ENCODE assay signal across 8 cellular contexts in the genomic region with DNA sequence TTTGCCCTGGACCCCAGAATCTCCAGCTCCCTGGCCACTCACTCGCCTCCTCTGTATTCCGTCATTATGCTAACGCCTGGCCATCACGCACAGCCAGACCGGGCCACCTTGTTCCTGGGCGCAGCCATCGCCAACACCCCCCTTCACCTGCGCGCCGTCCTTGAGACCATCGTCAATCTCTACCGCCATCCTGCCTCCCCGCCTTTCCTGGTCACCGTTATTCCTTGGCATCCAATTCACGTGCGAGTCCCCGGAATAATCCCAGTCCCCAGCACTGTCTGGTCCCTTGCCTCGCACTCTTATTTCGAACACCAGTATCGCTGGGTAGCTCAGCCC. TPM values are rescaled to one million over a fixed set of nuclear protein-coding genes. Genes with fewer than 3 reads are reported as not detected.
DNase-seq lines count a peak whose midpoint lies in the region; ATAC-seq, FAIRE-seq and TF ChIP-seq lines count a peak whose summit lies in the region.

No MANE protein-coding gene starts in this region.

- no peaks in the 10 kb centered on the region for H3K27me3 Mint-ChIP-seq in Caco-2 (ENCODE audit: insufficient read depth, unreplicated experiment)

- peak; percentile 12 for ATAC-seq in HG03354 (IDR thresholded peaks at IDR 0.05; ENCODE audit: poor library complexity, severe bottlenecking, unreplicated experiment)
- peak; percentile 35 for ATAC-seq in K562
- ATAC-seq in GM21717 (IDR thresholded peaks at IDR 0.05; ENCODE audit: unreplicated experiment): no peak
- no peak for ATAC-seq in HG02623 (IDR thresholded peaks at IDR 0.05; ENCODE audit: unreplicated experiment)
- ATAC-seq in HG02840 (IDR thresholded peaks at IDR 0.05; ENCODE audit: low FRiP score, unreplicated experiment): no peak

- FAIRE-seq in K562 (lab: Jason Lieb, UNC): no peak

- peak overlapping the region; percentile 70 for H3K27ac ChIP-seq in K562 (ENCODE audit: extremely low read depth, low read depth, low read length)
- peak overlapping the region; percentile 86 for H3K27ac ChIP-seq in suprapubic skin

- peak overlapping the region; percentile 96 for H3K4me2 ChIP-seq in K562 (ENCODE audit: insufficient read depth, low read length)

- H3K36me3 ChIP-seq in Caco-2 (ENCODE audit: control insufficient read depth, insufficient read depth, low read length) (no peaks in the 10 kb centered on the region; the same call in 1 of the 2 replicates), K562 (ENCODE audit: control insufficient read depth, insufficient read depth, low read length) (peaks cover 26% of the 10 kb centered on the region; the same call in 2 of the 3 replicates), suprapubic skin (peaks cover 16% of the 10 kb centered on the region)

- no peaks in the 10 kb centered on the region for H3K9me3 ChIP-seq in Caco-2
- 0 out of 2 replicates have a peak, but pooled peaks cover 4% of the 10 kb centered on the region for H3K9me3 ChIP-seq in K562 (replicated peaks; ENCODE audit: control insufficient read depth, insufficient read depth, low read depth, low read length)
- no peaks in the 10 kb centered on the region for H3K9me3 ChIP-seq in suprapubic skin

- peak overlapping the region; percentile 97 for H3K4me3 ChIP-seq in Caco-2 (ENCODE audit: low read depth, low read length)
- peak overlapping the region; percentile 79 for H3K4me3 ChIP-seq in K562
- H3K4me3 ChIP-seq in suprapubic skin: peak overlapping the region; percentile 87

- peak overlapping the region; percentile 92 for H3K27ac Mint-ChIP-seq in Caco-2 (ENCODE audit: unreplicated experiment)

- H3K79me2 ChIP-seq in K562 (ENCODE audit: control insufficient read depth, insufficient read depth, low read length): peaks cover 22% of the 10 kb centered on the region

- peak overlapping the region; percentile 90 for H2AFZ ChIP-seq in K562 (ENCODE audit: low read depth, low read length)

- TF ChIP-seq CTCF in Caco-2 (IDR thresholded peaks at IDR 0.05; ENCODE audit: insufficient read depth in 1 of 2, low read depth in 1 of 2, low read length in 1 of 2, severe bottlenecking in 1 of 2, unreplicated experiment in 1 of 2): no peak
- no peak for TF ChIP-seq CTCF in K562 (IDR thresholded peaks at IDR 0.05 in 2 of 3, conservative IDR thresholded peaks at IDR 0.05 in 1 of 3; ENCODE audit: insufficient read depth in 2 of 3, low read depth in 1 of 3, low read length in 3 of 3)
- TF ChIP-seq CTCF in suprapubic skin (IDR thresholded peaks at IDR 0.05): no peak

- no peaks in the 10 kb centered on the region for H3K4me1 ChIP-seq in Caco-2
- peaks cover 17 to 32% of the 10 kb centered on the region in 2 experiments; a peak in 4 of 5 replicates for H3K4me1 ChIP-seq in K562 (replicated peaks in 1 of 2; ENCODE audit: control insufficient read depth in 2 of 2, insufficient read depth in 2 of 2, low read length in 2 of 2)
- H3K4me1 ChIP-seq in suprapubic skin: peaks cover 27% of the 10 kb centered on the region

- POLR2A ChIA-PET in Caco-2 (lab: Charles Lee) (interaction anchor here (0.7 to 1.3 kb wide), 3 partner anchors 23 to 86 kb away, joined by 3 read pairs; partner anchors contain the start of genes FUS, KAT8 and PRSS8), K562 (lab: Yijun Ruan, JAX) (interaction anchor here (0.5 to 3.3 kb wide), 11 partner anchors 10 to 1216 kb away, joined by 3 to 15 read pairs (median 4); partner anchors contain the start of genes FUS and KAT8)

- peaks cover 7% of the 10 kb centered on the region for H3K36me3 Mint-ChIP-seq in Caco-2 (ENCODE audit: insufficient read depth, unreplicated experiment)

- H3K9ac ChIP-seq in K562 (ENCODE audit: insufficient read depth in 1 of 2, low read depth in 2 of 2, low read length in 2 of 2): peak overlapping the region; percentile 73 to 94

- TF ChIP-seq EP300 in K562 (IDR thresholded peaks at IDR 0.05; ENCODE audit: low read length): no peak
- TF ChIP-seq EP300 in suprapubic skin (IDR thresholded peaks at IDR 0.05): no peak

- peaks cover 6% of the 10 kb centered on the region for H3K9me1 ChIP-seq in K562 (ENCODE audit: control insufficient read depth, insufficient read depth, low read length)

- in situ Hi-C loops in K562 (cut with MboI): no loop called here

- peak overlapping the region; percentile 98 for H3K4me3 Mint-ChIP-seq in Caco-2 (ENCODE audit: unreplicated experiment)

- DNase-seq in Caco-2 (no peak), K562 (ENCODE audit: extremely low read depth in 1 of 4, low spot score in 3 of 4) (peak in 2 of 4 experiments; percentile 26 to 40), kidney glomerular epithelial cell (lab: John Stamatoyannopoulos, UW) (peak; percentile 5), suprapubic skin (ENCODE audit: low spot score in 2 of 2) (peak in 1 of 2 donors; percentile 68)

- under 1% methylated on average over 16 of the region's 20 CpGs for WGBS in K562 (ENCODE audit: insufficient coverage, low coverage, missing lambda C conversion rate)
- 1% methylated on average over 20 of the region's 20 CpGs for WGBS in suprapubic skin

- H3K27me3 ChIP-seq in Caco-2 (replicated peaks; ENCODE audit: control insufficient read depth, insufficient read depth, low read length) (no peaks in the 10 kb centered on the region), K562 (ENCODE audit: control insufficient read depth in 2 of 2, insufficient read depth in 2 of 2, low read length in 2 of 2) (no peaks in the 10 kb centered on the region), suprapubic skin (no peaks in the 10 kb centered on the region)

- CTCF ChIA-PET in Caco-2 (lab: Charles Lee) (interaction anchor here (0.9 to 1.3 kb wide), 2 partner anchors 20 to 48 kb away, joined by 3 to 4 read pairs; partner anchors contain the start of genes ZNF646 and ZNF668), K562 (lab: Yijun Ruan, JAX; ENCODE audit: low intra/inter-chr PET ratio) (interaction anchor here (0.9 kb wide), 1 partner anchor 109 kb away, joined by 3 read pairs; the partner anchor contains the start of gene HSD3B7)

- H3K9me3 Mint-ChIP-seq in Caco-2 (ENCODE audit: unreplicated experiment): peaks cover 8% of the 10 kb centered on the region

- TF ChIP-seq RAD21 in K562 (CRISPR knock-in tag; conservative IDR thresholded peaks at IDR 0.05 in 1 of 2, IDR thresholded peaks at IDR 0.05 in 1 of 2): no peak

- TF ChIP-seq POLR2A in K562 (conservative IDR thresholded peaks at IDR 0.05): no peak
- no peak for TF ChIP-seq POLR2A in suprapubic skin (IDR thresholded peaks at IDR 0.05)

- peaks cover 8% of the 10 kb centered on the region; the same call in 1 of the 2 replicates for H4K20me1 ChIP-seq in K562 (replicated peaks; ENCODE audit: control insufficient read depth, insufficient read depth, low read length)

- H3K4me1 Mint-ChIP-seq in Caco-2 (ENCODE audit: low read depth, unreplicated experiment): peaks cover 15% of the 10 kb centered on the region

- TSS peak; percentile 31 for BruUV-seq in Caco-2 (replicated peaks; lab: Mats Ljungman, UMichigan)
- BruUV-seq in K562 (replicated peaks; lab: Mats Ljungman, UMichigan): TSS peak; percentile 63

- intact Hi-C loops in Caco-2 (cut with micrococcal nuclease; ENCODE audit: unreplicated experiment): no loop called here
- intact Hi-C loops in K562 (cut with micrococcal nuclease): loop anchor here (1.0 to 10.0 kb wide), 3 partner anchors 48 to 139 kb away; partner anchors contain the start of genes HSD3B7 and SETD1A

RNA-seq across cellular contexts. Expression of gene VKORC1, which starts 0.5 kb away (rescaled TPM):
- 61.3 and 61.4 TPM in 2 replicates for total RNA-seq in Caco-2 (2022)
- total RNA-seq in K562 (2011; cell fraction: chromatin; rRNA removed; ENCODE audit: low replicate concordance): 51.0 and 124 TPM in 2 replicates
- 125 and 158 TPM in 2 replicates for total RNA-seq in K562 (2011; cell fraction: nucleolus; rRNA removed)
- total RNA-seq in K562 (2011; cell fraction: nucleoplasm; rRNA removed): 125 and 133 TPM in 2 replicates
- 68.1 and 83.3 TPM in 2 replicates for total RNA-seq in K562 (2014; rRNA removed)
- total RNA-seq in K562 (2014; rRNA removed; fragmentation: Illumina TruSeq; extraction: Trizol): 28.8 and 32.1 TPM in 2 replicates
- total RNA-seq in K562 (2015; rRNA removed; fragmentation: Illumina TruSeq; extraction: Trizol): 36.1 and 37.2 TPM in 2 replicates
- total RNA-seq in K562 (2021): 62.1 and 66.1 TPM in 2 replicates
- 119 and 164 TPM in 2 replicates for polyA plus RNA-seq in K562 (2011; rRNA removed)
- polyA plus RNA-seq in K562 (2011; cell fraction: cytosol; rRNA removed): 399 and 484 TPM in 2 replicates
- polyA plus RNA-seq in K562 (2011; cell fraction: nucleus; rRNA removed): 102 and 144 TPM in 2 replicates
- 97.9 and 107 TPM in 2 replicates for polyA plus RNA-seq in K562 (2012)
- 70.3 and 79.1 TPM in 2 replicates for polyA plus RNA-seq in K562 (2014; fragmentation: Illumina TruSeq; extraction: Trizol)
- 10 to 100 TPM; 30.0 to 47.3 TPM for polyA plus RNA-seq in K562 (2014; fragmentation: Nextera tagmentation; extraction: Ambion mirVana)
- 112 and 121 TPM in 2 replicates for polyA plus RNA-seq in K562 (2014; rRNA removed)
- 83.5 and 88.3 TPM in 2 replicates for polyA minus RNA-seq in K562 (2011; rRNA and poly(A)+ RNA removed)
- 42.0 and 44.3 TPM in 2 replicates for polyA minus RNA-seq in K562 (2011; cell fraction: cytosol; rRNA and poly(A)+ RNA removed)
- polyA minus RNA-seq in K562 (2011; cell fraction: nucleus; rRNA and poly(A)+ RNA removed): 18.0 and 29.5 TPM in 2 replicates
- 10 to 100 TPM; 53.8 to 79.3 (median 68.0) TPM for total RNA-seq in suprapubic skin

RNA-seq across cellular contexts. Expression of gene PRSS53, which starts 5.3 kb away (rescaled TPM):
- total RNA-seq in Caco-2 (2022): 1.8 and 2.1 TPM in 2 replicates
- total RNA-seq in K562 (2011; cell fraction: chromatin; rRNA removed; ENCODE audit: low replicate concordance): 11.2 and 29.6 TPM in 2 replicates
- 16.2 and 17.5 TPM in 2 replicates for total RNA-seq in K562 (2011; cell fraction: nucleolus; rRNA removed)
- total RNA-seq in K562 (2011; cell fraction: nucleoplasm; rRNA removed): 15.5 and 16.0 TPM in 2 replicates
- total RNA-seq in K562 (2014; rRNA removed): 0.78 and 1.1 TPM in 2 replicates
- total RNA-seq in K562 (2014; rRNA removed; fragmentation: Illumina TruSeq; extraction: Trizol): 0.16 and 0.40 TPM in 2 replicates
- 0.43 and 0.57 TPM in 2 replicates for total RNA-seq in K562 (2015; rRNA removed; fragmentation: Illumina TruSeq; extraction: Trizol)
- total RNA-seq in K562 (2021): 0.85 and 1.3 TPM in 2 replicates
- 0.78 and 1.9 TPM in 2 replicates for polyA plus RNA-seq in K562 (2011; rRNA removed)
- polyA plus RNA-seq in K562 (2011; cell fraction: cytosol; rRNA removed): 0.51 and 1.0 TPM in 2 replicates
- 23.4 and 25.9 TPM in 2 replicates for polyA plus RNA-seq in K562 (2011; cell fraction: nucleus; rRNA removed)
- 1.2 and 4.1 TPM in 2 replicates for polyA plus RNA-seq in K562 (2012)
- 0.45 and 0.69 TPM in 2 replicates for polyA plus RNA-seq in K562 (2014; fragmentation: Illumina TruSeq; extraction: Trizol)
- polyA plus RNA-seq in K562 (2014; fragmentation: Nextera tagmentation; extraction: Ambion mirVana): not detected
- polyA plus RNA-seq in K562 (2014; rRNA removed): 1.7 and 1.9 TPM in 2 replicates
- polyA minus RNA-seq in K562 (2011; rRNA and poly(A)+ RNA removed): 0.63 and 0.78 TPM in 2 replicates
- polyA minus RNA-seq in K562 (2011; cell fraction: cytosol; rRNA and poly(A)+ RNA removed): 0.27 and 0.29 TPM in 2 replicates
- polyA minus RNA-seq in K562 (2011; cell fraction: nucleus; rRNA and poly(A)+ RNA removed): 4.4 and 6.1 TPM in 2 replicates
- total RNA-seq in suprapubic skin: 1 to 10 TPM; 2.0 to 10.0 (median 5.1) TPM

RNA-seq across cellular contexts. Expression of gene BCKDK, which starts 14.1 kb away (rescaled TPM):
- total RNA-seq in Caco-2 (2022) (30.5 and 34.1 TPM in 2 replicates), K562 (2014; rRNA removed) (29.1 and 36.4 TPM in 2 replicates), K562 (2014; rRNA removed; fragmentation: Illumina TruSeq; extraction: Trizol) (6.0 and 9.0 TPM in 2 replicates), K562 (2015; rRNA removed; fragmentation: Illumina TruSeq; extraction: Trizol) (10.8 and 11.7 TPM in 2 replicates), K562 (2021) (33.1 and 34.8 TPM in 2 replicates), suprapubic skin (10 to 100 TPM; 51.0 to 63.2 (median 58.2) TPM)
- 17.8 and 57.4 TPM in 2 replicates for total RNA-seq in K562 (2011; cell fraction: chromatin; rRNA removed; ENCODE audit: low replicate concordance)
- 36.7 and 44.2 TPM in 2 replicates for total RNA-seq in K562 (2011; cell fraction: nucleolus; rRNA removed)
- 21.8 and 24.5 TPM in 2 replicates for total RNA-seq in K562 (2011; cell fraction: nucleoplasm; rRNA removed)
- polyA plus RNA-seq in K562 (2011; rRNA removed) (13.1 and 23.5 TPM in 2 replicates), K562 (2014; fragmentation: Illumina TruSeq; extraction: Trizol) (22.4 and 29.2 TPM in 2 replicates), K562 (2014; fragmentation: Nextera tagmentation; extraction: Ambion mirVana) (1 to 10 TPM in 1 of 2 experiments, under 1 TPM in 1; 0.58 to 1.5 TPM), K562 (2014; rRNA removed) (25.1 and 27.1 TPM in 2 replicates)
- 16.2 and 36.5 TPM in 2 replicates for polyA plus RNA-seq in K562 (2011; cell fraction: cytosol; rRNA removed)
- 62.9 and 85.4 TPM in 2 replicates for polyA plus RNA-seq in K562 (2011; cell fraction: nucleus; rRNA removed)
- polyA plus RNA-seq in K562 (2012): 24.6 and 34.3 TPM in 2 replicates
- polyA minus RNA-seq in K562 (2011; rRNA and poly(A)+ RNA removed): 9.3 and 10.0 TPM in 2 replicates
- 16.1 and 18.6 TPM in 2 replicates for polyA minus RNA-seq in K562 (2011; cell fraction: cytosol; rRNA and poly(A)+ RNA removed)
- 29.1 and 36.5 TPM in 2 replicates for polyA minus RNA-seq in K562 (2011; cell fraction: nucleus; rRNA and poly(A)+ RNA removed)

RNA-seq across cellular contexts. Expression of gene ZNF646, which starts 19.8 kb away (rescaled TPM):
- 17.2 and 18.1 TPM in 2 replicates for total RNA-seq in Caco-2 (2022)
- total RNA-seq in K562 (2011; cell fraction: chromatin; rRNA removed; ENCODE audit: low replicate concordance): 12.6 and 34.4 TPM in 2 replicates
- 23.8 and 35.7 TPM in 2 replicates for total RNA-seq in K562 (2011; cell fraction: nucleolus; rRNA removed)
- 21.6 and 22.9 TPM in 2 replicates for total RNA-seq in K562 (2011; cell fraction: nucleoplasm; rRNA removed)
- total RNA-seq in K562 (2014; rRNA removed): 17.3 and 20.7 TPM in 2 replicates
- total RNA-seq in K562 (2014; rRNA removed; fragmentation: Illumina TruSeq; extraction: Trizol): 3.8 and 4.3 TPM in 2 replicates
- total RNA-seq in K562 (2015; rRNA removed; fragmentation: Illumina TruSeq; extraction: Trizol): 10.6 and 10.7 TPM in 2 replicates
- total RNA-seq in K562 (2021): 16.1 and 20.6 TPM in 2 replicates
- 3.4 and 4.8 TPM in 2 replicates for polyA plus RNA-seq in K562 (2011; rRNA removed)
- 4.3 and 7.8 TPM in 2 replicates for polyA plus RNA-seq in K562 (2011; cell fraction: cytosol; rRNA removed)
- polyA plus RNA-seq in K562 (2011; cell fraction: nucleus; rRNA removed): 11.0 and 21.5 TPM in 2 replicates
- polyA plus RNA-seq in K562 (2012): 8.4 and 10.0 TPM in 2 replicates
- polyA plus RNA-seq in K562 (2014; fragmentation: Illumina TruSeq; extraction: Trizol): 8.0 and 11.1 TPM in 2 replicates
- polyA plus RNA-seq in K562 (2014; fragmentation: Nextera tagmentation; extraction: Ambion mirVana): under 1 TPM; 0.08 to 0.10 TPM
- 9.9 and 10.4 TPM in 2 replicates for polyA plus RNA-seq in K562 (2014; rRNA removed)
- polyA minus RNA-seq in K562 (2011; rRNA and poly(A)+ RNA removed): 5.2 and 7.5 TPM in 2 replicates
- 8.0 and 10.5 TPM in 2 replicates for polyA minus RNA-seq in K562 (2011; cell fraction: cytosol; rRNA and poly(A)+ RNA removed)
- 24.8 and 25.0 TPM in 2 replicates for polyA minus RNA-seq in K562 (2011; cell fraction: nucleus; rRNA and poly(A)+ RNA removed)
- 10 to 100 TPM; 19.2 to 31.7 (median 26.8) TPM for total RNA-seq in suprapubic skin

RNA-seq across cellular contexts. Expression of gene ZNF668, which starts 20.0 kb away (rescaled TPM):
- total RNA-seq in Caco-2 (2022) (8.7 and 10.8 TPM in 2 replicates), K562 (2014; rRNA removed) (8.1 and 11.4 TPM in 2 replicates), K562 (2014; rRNA removed; fragmentation: Illumina TruSeq; extraction: Trizol) (0.83 and 1.6 TPM in 2 replicates), K562 (2015; rRNA removed; fragmentation: Illumina TruSeq; extraction: Trizol) (4.4 and 5.2 TPM in 2 replicates), K562 (2021) (13.5 and 15.3 TPM in 2 replicates), suprapubic skin (10 to 100 TPM in 3 of 4 donors, 1 to 10 TPM in 1; 9.0 to 15.9 (median 12.6) TPM)
- 5.0 and 15.9 TPM in 2 replicates for total RNA-seq in K562 (2011; cell fraction: chromatin; rRNA removed; ENCODE audit: low replicate concordance)
- total RNA-seq in K562 (2011; cell fraction: nucleolus; rRNA removed): 15.7 and 17.7 TPM in 2 replicates
- 7.7 and 10.0 TPM in 2 replicates for total RNA-seq in K562 (2011; cell fraction: nucleoplasm; rRNA removed)
- polyA plus RNA-seq in K562 (2011; rRNA removed) (3.0 and 4.7 TPM in 2 replicates), K562 (2014; fragmentation: Illumina TruSeq; extraction: Trizol) (3.1 and 3.3 TPM in 2 replicates), K562 (2014; fragmentation: Nextera tagmentation; extraction: Ambion mirVana) (under 1 TPM in 1 of 2 experiments, not detected in 1; 0.04 TPM), K562 (2014; rRNA removed) (7.9 and 10.1 TPM in 2 replicates)
- 5.7 and 17.3 TPM in 2 replicates for polyA plus RNA-seq in K562 (2011; cell fraction: cytosol; rRNA removed)
- polyA plus RNA-seq in K562 (2011; cell fraction: nucleus; rRNA removed): 5.7 and 10.3 TPM in 2 replicates
- 6.9 and 8.6 TPM in 2 replicates for polyA plus RNA-seq in K562 (2012)
- polyA minus RNA-seq in K562 (2011; rRNA and poly(A)+ RNA removed): 2.5 and 3.0 TPM in 2 replicates
- polyA minus RNA-seq in K562 (2011; cell fraction: cytosol; rRNA and poly(A)+ RNA removed): 6.7 and 10.6 TPM in 2 replicates
- polyA minus RNA-seq in K562 (2011; cell fraction: nucleus; rRNA and poly(A)+ RNA removed): 4.4 and 4.7 TPM in 2 replicates

Comparison
In these comparisons a context has a peak if more than half of its experiments do, and no peak if none do; other contexts are left out.
1. ATAC-seq: peak in HG03354 (single experiment) and K562 (single experiment); none in GM21717 (single experiment), HG02623 (single experiment) and HG02840 (single experiment).
2. Peak in every context shown above with its lines, with median percentiles within 50 percentile points of each other: H3K4me3 ChIP-seq.